ENCODE assay signal across 21 cellular contexts in genomic region chr11:32244453-32244852, GRCh38.
"Had no signal": no experiment of that assay in that cellular context is flagged by ENCODE, and none has a peak within 500 bp of the region (broad histone marks: within the 10 kb centered on the region; RNA-seq: fewer than 3 reads in every experiment).

No MANE protein-coding gene starts in this region.

- H3K4me1 ChIP-seq: heart left ventricle, right atrium auricular region, sigmoid colon, tibial artery, upper lobe of right lung, vagina had no signal

- H3K27ac Mint-ChIP-seq: endodermal cell; naive thymus-derived CD4-positive, alpha-beta T cell; nephron progenitor cell had no signal

- H3K4me1 Mint-ChIP-seq: naive thymus-derived CD4-positive, alpha-beta T cell had no signal

- H3K27ac ChIP-seq: coronary artery, heart left ventricle, neutrophil, right atrium auricular region, sigmoid colon, skin epidermis, tibial artery, upper lobe of right lung, vagina had no signal

- H3K9me3 ChIP-seq: heart left ventricle, neutrophil, right atrium auricular region, sigmoid colon, tibial artery, upper lobe of right lung, vagina had no signal

- H3K36me3 Mint-ChIP-seq: naive thymus-derived CD4-positive, alpha-beta T cell had no signal

- ATAC-seq: heart left ventricle; naive thymus-derived CD4-positive, alpha-beta T cell; upper lobe of right lung had no signal

- DNase-seq: effector CD4-positive, alpha-beta T cell; endodermal cell; foreskin melanocyte; heart left ventricle; hippocampal formation; kidney glomerular epithelial cell; mesendoderm; naive thymus-derived CD4-positive, alpha-beta T cell; nephron progenitor cell; posterior cingulate gyrus; sigmoid colon; stimulated activated CD4-positive, alpha-beta T cell treated with anti-CD3 and anti-CD28 coated beads, Interleukin-2, amount 100 ng/mL, for 24 hours; stimulated activated CD4-positive, alpha-beta T cell treated with anti-CD3 and anti-CD28 coated beads, Interleukin-4, amount 100 ng/mL, for 4 hours; stimulated activated naive CD4-positive, alpha-beta T cell; tibial artery; upper lobe of right lung had no signal

- H3K27me3 ChIP-seq: heart left ventricle, neutrophil, right atrium auricular region, sigmoid colon, tibial artery, vagina had no signal

- H3K36me3 ChIP-seq: heart left ventricle, neutrophil, right atrium auricular region, sigmoid colon, tibial artery, upper lobe of right lung, vagina had no signal

- H3K4me3 Mint-ChIP-seq: endodermal cell; naive thymus-derived CD4-positive, alpha-beta T cell; nephron progenitor cell had no signal

- H3K9me3 Mint-ChIP-seq: endodermal cell had no signal

- H3K4me3 ChIP-seq: coronary artery, heart left ventricle, right atrium auricular region, sigmoid colon, skin epidermis, tibial artery, upper lobe of right lung, vagina had no signal
